In the genomic region with DNA sequence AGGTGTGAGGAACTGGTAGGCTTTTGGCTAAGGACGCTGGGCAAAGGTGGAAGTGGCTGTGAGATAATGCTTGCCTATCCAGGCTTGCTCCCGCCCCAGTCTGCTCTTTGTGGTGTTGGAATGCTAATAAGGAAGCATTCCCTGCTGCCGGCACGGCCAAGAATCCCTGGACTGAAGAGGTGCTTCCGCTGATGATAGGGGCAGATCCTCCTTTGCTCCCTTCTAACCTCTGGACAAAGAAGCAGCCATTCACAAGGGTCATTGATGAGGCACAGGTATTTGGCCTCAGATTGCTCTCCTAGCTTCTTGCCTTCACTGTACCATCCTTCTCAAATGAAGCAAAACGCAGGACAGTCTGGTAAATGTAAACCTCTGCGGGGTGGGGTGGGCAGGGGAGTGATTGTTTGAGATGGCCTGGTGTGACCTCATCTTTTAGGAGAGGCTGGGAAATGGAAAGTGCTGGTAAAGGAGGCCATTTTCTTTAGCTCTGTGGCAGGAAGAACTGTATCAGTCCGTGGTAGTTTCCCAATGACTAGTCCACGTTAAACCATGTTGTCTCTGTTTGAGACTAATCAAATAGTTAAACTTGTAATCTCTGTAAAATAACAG, we compare ENCODE assay signal across 8 cellular contexts. TPM values are rescaled to one million over a fixed set of nuclear protein-coding genes. Genes with fewer than 3 reads are reported as not detected.
DNase-seq lines count a peak whose midpoint lies in the region; ATAC-seq, FAIRE-seq and TF ChIP-seq lines count a peak whose summit lies in the region.

No MANE protein-coding gene starts in this region.

- TF ChIP-seq POLR2A in gastrocnemius medialis (IDR thresholded peaks at IDR 0.05): no peak

- no peaks in the 10 kb centered on the region for H3K9me3 ChIP-seq in CD4-positive, alpha-beta memory T cell (ENCODE audit: control insufficient read depth in 1 of 2, low read length in 2 of 2)
- H3K9me3 ChIP-seq in right cardiac atrium (ENCODE audit: control insufficient read depth, low read length) (no peaks in the 10 kb centered on the region), gastrocnemius medialis (no peaks in the 10 kb centered on the region)

- peaks cover 26 to 61% (median 37%) of the 10 kb centered on the region in 4 donors for H3K4me1 Mint-ChIP-seq in CD4-positive, alpha-beta memory T cell
- peaks cover 10% of the 10 kb centered on the region for H3K4me1 Mint-ChIP-seq in activated T-helper 17 cell treated with anti-CD3 and anti-CD28 coated beads, Interleukin-2, amount 50 U/mL, for 72 hours

- peaks cover 0 to 2% of the 10 kb centered on the region in 2 donors for H3K27me3 Mint-ChIP-seq in CD4-positive, alpha-beta memory T cell
- H3K27me3 Mint-ChIP-seq in activated T-helper 17 cell treated with anti-CD3 and anti-CD28 coated beads, Interleukin-2, amount 50 U/mL, for 72 hours: no peaks in the 10 kb centered on the region

- ATAC-seq in activated T-helper 17 cell treated with anti-CD3 and anti-CD28 coated beads, Interleukin-2, amount 50 U/mL, for 72 hours (replicated peaks): peak; percentile 54
- ATAC-seq in right cardiac atrium (peak in 1 of 2 donors; percentile 4), gastrocnemius medialis (no peak), GM21723 (IDR thresholded peaks at IDR 0.05; ENCODE audit: unreplicated experiment) (no peak)

- TF ChIP-seq CTCF in KMS-11 (conservative IDR thresholded peaks at IDR 0.05; ENCODE audit: low read depth, low read length) (no peak), gastrocnemius medialis (IDR thresholded peaks at IDR 0.05 in 4 of 5, conservative IDR thresholded peaks at IDR 0.05 in 1 of 5) (no peak)

- POLR2A ChIA-PET in CD4-positive, alpha-beta memory T cell (lab: Charles Lee; ENCODE audit: partially characterized antibody): interaction anchor here (1.0 to 2.5 kb wide), 5 partner anchors 9 to 70 kb away, joined by 3 to 16 read pairs (median 7); no protein-coding TSS in a partner anchor

- peak in 1 of 5 donors; percentile 76 for DNase-seq in CD4-positive, alpha-beta memory T cell
- DNase-seq in right cardiac atrium (peak in 1 of 3 donors; percentile 69), gastrocnemius medialis (no peak), frontal cortex (ENCODE audit: low spot score in 2 of 2) (no peak), epidermal melanocyte (ENCODE audit: insufficient read length, low spot score) (no peak)

- H3K4me2 ChIP-seq in KMS-11: peak overlapping the region; percentile 77

- H3K4me1 ChIP-seq in CD4-positive, alpha-beta memory T cell (ENCODE audit: insufficient read depth, low read length): peaks cover 42% of the 10 kb centered on the region
- H3K4me1 ChIP-seq in KMS-11 (ENCODE audit: low read depth, poor library complexity, severe bottlenecking) (peaks cover 20% of the 10 kb centered on the region), right cardiac atrium (ENCODE audit: control insufficient read depth, insufficient read depth, low read length) (peaks cover 6% of the 10 kb centered on the region), gastrocnemius medialis (peaks cover 18 to 20% of the 10 kb centered on the region in 2 donors)

- H3K79me2 ChIP-seq in KMS-11 (ENCODE audit: insufficient read depth, low read depth): peaks cover 43% of the 10 kb centered on the region

- in situ Hi-C loops in gastrocnemius medialis (cut with MboI; ENCODE audit: low sequenced_read_pairs in 4 of 4): no loop called here

- H3K27me3 ChIP-seq in CD4-positive, alpha-beta memory T cell (ENCODE audit: insufficient read depth, low read length): no peaks in the 10 kb centered on the region
- H3K27me3 ChIP-seq in KMS-11 (ENCODE audit: insufficient read depth, low read depth) (no peaks in the 10 kb centered on the region), right cardiac atrium (ENCODE audit: control insufficient read depth, insufficient read depth) (no peaks in the 10 kb centered on the region), gastrocnemius medialis (no peaks in the 10 kb centered on the region)

- FAIRE-seq in frontal cortex (lab: Jason Lieb, UNC): no peak

- 0 out of 2 replicates have a peak, but pooled peaks cover 6% of the 10 kb centered on the region for H4K20me1 ChIP-seq in KMS-11 (ENCODE audit: insufficient read depth)

- H3K27ac Mint-ChIP-seq in CD4-positive, alpha-beta memory T cell: peak overlapping the region; percentile 90 to 98 (median 97)
- peak overlapping the region; percentile 94 for H3K27ac Mint-ChIP-seq in activated T-helper 17 cell treated with anti-CD3 and anti-CD28 coated beads, Interleukin-2, amount 50 U/mL, for 72 hours

- peak overlapping the region; percentile 90 to 98 (median 94) for H3K4me3 Mint-ChIP-seq in CD4-positive, alpha-beta memory T cell
- H3K4me3 Mint-ChIP-seq in activated T-helper 17 cell treated with anti-CD3 and anti-CD28 coated beads, Interleukin-2, amount 50 U/mL, for 72 hours: peak overlapping the region; percentile 75

- 12% methylated on average over 9 of the region's 9 CpGs for WGBS in right cardiac atrium

- H3K27ac ChIP-seq in CD4-positive, alpha-beta memory T cell (ENCODE audit: low read depth, low read length): peak overlapping the region; percentile 83
- H3K27ac ChIP-seq in KMS-11: no peak overlapping the region; the same call in 1 of the 2 replicates
- H3K27ac ChIP-seq in right cardiac atrium (ENCODE audit: low read length): peak overlapping the region; percentile 1
- H3K27ac ChIP-seq in gastrocnemius medialis: peak overlapping the region; percentile 80 to 91 (median 84)

- intact Hi-C loops in CD4-positive, alpha-beta memory T cell (cut with micrococcal nuclease): loop anchor here (5.0 kb wide), 2 partner anchors 205 to 595 kb away; partner anchors contain the start of genes LCOR and MORN4
- intact Hi-C loops in right cardiac atrium (cut with DNase I): no loop called here
- intact Hi-C loops in gastrocnemius medialis (cut with DNase I; ENCODE audit: low total_unique reads): loop anchor here (2.0 to 10.0 kb wide), 2 partner anchors 27 to 207 kb away; partner anchors contain the start of genes MORN4 and RRP12

- H3K36me3 ChIP-seq in CD4-positive, alpha-beta memory T cell (ENCODE audit: insufficient read depth, low read length): peaks cover 19% of the 10 kb centered on the region
- peaks cover 21% of the 10 kb centered on the region for H3K36me3 ChIP-seq in KMS-11 (ENCODE audit: insufficient read depth)
- peaks cover 0 to 31% of the 10 kb centered on the region in 2 donors for H3K36me3 ChIP-seq in gastrocnemius medialis

- H2AFZ ChIP-seq in KMS-11 (ENCODE audit: low read depth): no peak overlapping the region

- H3K4me3 ChIP-seq in CD4-positive, alpha-beta memory T cell (ENCODE audit: low read length in 2 of 2): peak overlapping the region; percentile 62 to 70
- H3K4me3 ChIP-seq in KMS-11 (IDR thresholded peaks at IDR 0.05; ENCODE audit: insufficient read depth, low read depth, low read length): no peak overlapping the region
- peak overlapping the region; percentile 60 for H3K4me3 ChIP-seq in right cardiac atrium (ENCODE audit: low read length)
- H3K4me3 ChIP-seq in gastrocnemius medialis: peak overlapping the region in 2 of 4 donors; percentile 73 to 98

- H3K9me3 Mint-ChIP-seq in CD4-positive, alpha-beta memory T cell: peaks cover 0 to 2% (median 0%) of the 10 kb centered on the region in 8 donors
- no peaks in the 10 kb centered on the region for H3K9me3 Mint-ChIP-seq in activated T-helper 17 cell treated with anti-CD3 and anti-CD28 coated beads, Interleukin-2, amount 50 U/mL, for 72 hours

- CTCF ChIA-PET in CD4-positive, alpha-beta memory T cell (lab: Charles Lee; ENCODE audit: partially characterized antibody): interaction anchor here (0.7 to 1.8 kb wide), 6 partner anchors 9 to 37 kb away, joined by 3 to 8 read pairs (median 4); no protein-coding TSS in a partner anchor

- no peak overlapping the region for H3K9ac ChIP-seq in KMS-11

- peaks cover 11 to 44% of the 10 kb centered on the region in 2 donors for H3K36me3 Mint-ChIP-seq in CD4-positive, alpha-beta memory T cell
- peaks cover 93% of the 10 kb centered on the region for H3K36me3 Mint-ChIP-seq in activated T-helper 17 cell treated with anti-CD3 and anti-CD28 coated beads, Interleukin-2, amount 50 U/mL, for 72 hours (ENCODE audit: low read depth)

RNA-seq across cellular contexts. Expression of gene PGAM1, which starts 1.7 kb away (rescaled TPM):
- total RNA-seq in CD4-positive, alpha-beta memory T cell: 100 to 1,000 TPM in 1 of 2 experiments, 10 to 100 TPM in 1; 95.7 to 102 TPM
- polyA plus RNA-seq in CD4-positive, alpha-beta memory T cell: 100 to 1,000 TPM; 300 to 371 TPM
- 1,000 to 10,000 TPM; 1,094 to 1,221 TPM for total RNA-seq in activated T-helper 17 cell treated with anti-CD3 and anti-CD28 coated beads, Interleukin-2, amount 50 U/mL, for 72 hours
- total RNA-seq in right cardiac atrium: 100 to 1,000 TPM; 245 to 330 (median 314) TPM
- 204 TPM for polyA plus RNA-seq in right cardiac atrium
- 10 to 100 TPM; 41.0 to 72.1 (median 62.2) TPM for total RNA-seq in gastrocnemius medialis
- total RNA-seq in frontal cortex: 143 TPM

RNA-seq across cellular contexts. Expression of gene EXOSC1, which starts 18.1 kb away (rescaled TPM):
- 10 to 100 TPM; 60.6 to 62.7 TPM for total RNA-seq in CD4-positive, alpha-beta memory T cell
- 10 to 100 TPM; 93.3 to 93.7 TPM for polyA plus RNA-seq in CD4-positive, alpha-beta memory T cell
- 10 to 100 TPM; 49.7 to 54.2 TPM for total RNA-seq in activated T-helper 17 cell treated with anti-CD3 and anti-CD28 coated beads, Interleukin-2, amount 50 U/mL, for 72 hours
- 10 to 100 TPM; 19.8 to 22.1 (median 21.1) TPM for total RNA-seq in right cardiac atrium
- polyA plus RNA-seq in right cardiac atrium: 35.2 TPM
- 10 to 100 TPM; 18.6 to 34.5 (median 26.8) TPM for total RNA-seq in gastrocnemius medialis
- 52.6 TPM for total RNA-seq in frontal cortex

RNA-seq across cellular contexts. Expression of gene ZDHHC16, which starts 18.3 kb away (rescaled TPM):
- total RNA-seq in CD4-positive, alpha-beta memory T cell: 10 to 100 TPM; 29.6 to 29.7 TPM
- 10 to 100 TPM; 33.9 to 52.1 TPM for polyA plus RNA-seq in CD4-positive, alpha-beta memory T cell
- 10 to 100 TPM; 49.2 to 65.8 TPM for total RNA-seq in activated T-helper 17 cell treated with anti-CD3 and anti-CD28 coated beads, Interleukin-2, amount 50 U/mL, for 72 hours
- total RNA-seq in right cardiac atrium (10 to 100 TPM; 18.9 to 28.6 (median 23.8) TPM), gastrocnemius medialis (10 to 100 TPM; 25.0 to 34.5 (median 31.6) TPM), frontal cortex (22.0 TPM)
- 23.4 TPM for polyA plus RNA-seq in right cardiac atrium

RNA-seq across cellular contexts. Expression of gene RRP12, which starts 26.5 kb away (rescaled TPM):
- total RNA-seq in CD4-positive, alpha-beta memory T cell: 10 to 100 TPM; 18.2 to 20.0 TPM
- polyA plus RNA-seq in CD4-positive, alpha-beta memory T cell: 1 to 10 TPM; 6.3 to 7.7 TPM
- 10 to 100 TPM; 29.6 to 61.9 TPM for total RNA-seq in activated T-helper 17 cell treated with anti-CD3 and anti-CD28 coated beads, Interleukin-2, amount 50 U/mL, for 72 hours
- total RNA-seq in right cardiac atrium (10 to 100 TPM; 10.8 to 21.2 (median 14.2) TPM), gastrocnemius medialis (10 to 100 TPM; 41.9 to 61.4 (median 49.9) TPM), frontal cortex (11.8 TPM)
- polyA plus RNA-seq in right cardiac atrium: 18.4 TPM

Comparison
In these comparisons a context has a peak if more than half of its experiments do, and no peak if none do; other contexts are left out.
1. intact Hi-C loops: an anchor here in CD4-positive, alpha-beta memory T cell (5.0 kb wide) and gastrocnemius medialis (2.0 to 10.0 kb wide); none called in right cardiac atrium.